Comparison of ENCODE assay signal across 24 cellular contexts in genomic region chr3:141457624-141458236, GRCh38.
DNase-seq lines count a peak whose midpoint lies in the region; ATAC-seq and TF ChIP-seq lines count a peak whose summit lies in the region.
"Had no signal": no experiment of that assay in that cellular context is flagged by ENCODE, and none has a peak within 500 bp of the region (broad histone marks: within the 10 kb centered on the region; RNA-seq: fewer than 3 reads in every experiment).

No MANE protein-coding gene starts in this region.

- H3K9me3 Mint-ChIP-seq in nephron: no peaks in the 10 kb centered on the region
- H3K9me3 Mint-ChIP-seq: activated naive CD8-positive, alpha-beta T cell treated with anti-CD3 and anti-CD28 coated beads, Interleukin-2, amount 10 ng/mL, durations not matched to agents 7 days and 5 days; CD4-positive, CD25-positive, alpha-beta regulatory T cell; endodermal cell; naive thymus-derived CD8-positive, alpha-beta T cell; stimulated activated effector memory CD8-positive, alpha-beta T cell treated with anti-CD3 and anti-CD28 coated beads, Interleukin-12 subunit alpha, Interleukin-12 subunit beta, amount 100 ng/mL, for 72 hours had no signal

- peaks cover 22% of the 10 kb centered on the region for H3K4me1 Mint-ChIP-seq in nephron

- H3K27me3 Mint-ChIP-seq in nephron (ENCODE audit: low read depth): no peaks in the 10 kb centered on the region
- H3K27me3 Mint-ChIP-seq: naive thymus-derived CD8-positive, alpha-beta T cell had no signal

- no peak overlapping the region for H3K4me3 Mint-ChIP-seq in nephron
- H3K4me3 Mint-ChIP-seq: activated naive CD8-positive, alpha-beta T cell treated with anti-CD3 and anti-CD28 coated beads, Interleukin-2, amount 10 ng/mL, durations not matched to agents 7 days and 5 days; endodermal cell; naive thymus-derived CD8-positive, alpha-beta T cell; stimulated activated effector memory CD8-positive, alpha-beta T cell treated with anti-CD3 and anti-CD28 coated beads, Interleukin-12 subunit alpha, Interleukin-12 subunit beta, amount 100 ng/mL, for 72 hours had no signal

- peak overlapping the region in 2 of 3 experiments; percentile 27 to 30 for H3K27ac Mint-ChIP-seq in nephron
- H3K27ac Mint-ChIP-seq: activated naive CD8-positive, alpha-beta T cell treated with anti-CD3 and anti-CD28 coated beads, Interleukin-2, amount 10 ng/mL, durations not matched to agents 7 days and 5 days; CD4-positive, CD25-positive, alpha-beta regulatory T cell; endodermal cell; naive thymus-derived CD8-positive, alpha-beta T cell; stimulated activated effector memory CD8-positive, alpha-beta T cell treated with anti-CD3 and anti-CD28 coated beads, Interleukin-12 subunit alpha, Interleukin-12 subunit beta, amount 100 ng/mL, for 72 hours had no signal

- no peak for TF ChIP-seq CTCF in nephron (IDR thresholded peaks at IDR 0.05; ENCODE audit: unreplicated experiment in 3 of 3)

- ATAC-seq in GM19455 (IDR thresholded peaks at IDR 0.05; ENCODE audit: unreplicated experiment): no peak
- ATAC-seq: naive thymus-derived CD8-positive, alpha-beta T cell; pancreas; stimulated activated effector memory CD8-positive, alpha-beta T cell treated with anti-CD3 and anti-CD28 coated beads, Interleukin-12 subunit alpha, Interleukin-12 subunit beta, amount 100 ng/mL, for 72 hours had no signal

- DNase-seq in AG20443 (ENCODE audit: low spot score) (peak; percentile 21), NCI-H2029 (lab: John Stamatoyannopoulos, UW) (peak; percentile 40), fibroblast of gingiva (ENCODE audit: low read depth) (peak; percentile 51), KBM-7 (no peak), AG08396 (ENCODE audit: low spot score) (no peak), medulla oblongata (ENCODE audit: extremely low spot score) (no peak)
- DNase-seq: ACHN; activated CD4-positive, CD25-positive, alpha-beta regulatory T cell treated with anti-CD3 and anti-CD28 coated beads, Interleukin-2, amount 50 U/mL, for 72 hours; activated CD8-positive, alpha-beta memory T cell treated with anti-CD3 and anti-CD28 coated beads for 24 hours; activated naive CD8-positive, alpha-beta T cell treated with anti-CD3 and anti-CD28 coated beads, Interleukin-2, amount 10 ng/mL, durations not matched to agents 7 days and 5 days; CD4-positive, CD25-positive, alpha-beta regulatory T cell; colonic mucosa; DMS153; endodermal cell; Kasumi-1; mesendoderm; naive thymus-derived CD8-positive, alpha-beta T cell; NCI-H1105; NCI-H510A; pancreas; sigmoid colon had no signal

- in situ Hi-C loops in KBM-7 (cut with MboI; ENCODE audit: low pct_unique_long_range_greater_than_20kb, low sequenced_read_pairs): loop anchor here (25.0 kb wide), 1 partner anchor 105 kb away; no protein-coding TSS in a partner anchor

- no peaks in the 10 kb centered on the region for H3K36me3 Mint-ChIP-seq in nephron (ENCODE audit: low read depth)
- H3K36me3 Mint-ChIP-seq: activated naive CD8-positive, alpha-beta T cell treated with anti-CD3 and anti-CD28 coated beads, Interleukin-2, amount 10 ng/mL, durations not matched to agents 7 days and 5 days; CD4-positive, CD25-positive, alpha-beta regulatory T cell; naive thymus-derived CD8-positive, alpha-beta T cell; stimulated activated effector memory CD8-positive, alpha-beta T cell treated with anti-CD3 and anti-CD28 coated beads, Interleukin-12 subunit alpha, Interleukin-12 subunit beta, amount 100 ng/mL, for 72 hours had no signal

Comparison
In these comparisons a context has a peak if more than half of its experiments do, and no peak if none do; other contexts are left out.
1. DNase-seq: peak in AG20443 (single experiment), NCI-H2029 (single experiment) and fibroblast of gingiva (single experiment); none in KBM-7 (single experiment), AG08396 (single experiment) and medulla oblongata (single experiment).